Comparison of ENCODE assay signal across 7 cellular contexts in the genomic region with DNA sequence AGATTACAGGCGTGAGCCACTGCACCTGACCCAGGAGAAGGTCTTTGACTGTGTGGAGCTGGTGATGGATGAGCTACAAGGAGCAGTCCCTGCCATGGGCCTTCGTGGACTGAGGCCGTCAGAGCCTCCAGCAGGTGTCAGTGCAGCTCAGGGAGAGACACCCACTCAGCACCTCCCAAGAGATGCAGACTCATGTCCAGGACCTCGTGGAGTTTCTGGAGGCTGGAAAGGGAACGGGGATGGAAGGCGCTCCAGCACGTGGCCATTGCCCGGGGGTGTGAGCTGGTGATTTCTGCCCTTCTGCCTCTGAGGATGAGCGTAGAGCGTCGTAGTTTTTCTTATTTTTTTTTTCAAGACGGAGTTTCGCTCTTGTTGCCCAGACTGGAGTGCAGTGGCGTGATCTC. TPM values are rescaled to one million over a fixed set of nuclear protein-coding genes. Genes with fewer than 3 reads are reported as not detected.
DNase-seq lines count a peak whose midpoint lies in the region; ATAC-seq and TF ChIP-seq lines count a peak whose summit lies in the region.
"Had no signal": no experiment of that assay in that cellular context is flagged by ENCODE, and none has a peak within 500 bp of the region (broad histone marks: within the 10 kb centered on the region; RNA-seq: fewer than 3 reads in every experiment).

No MANE protein-coding gene starts in this region.

- H3K4me3 ChIP-seq in Panc1 (ENCODE audit: low read depth in 2 of 2, low read length in 2 of 2), result no peak overlapping the region
- H3K4me3 ChIP-seq in gastroesophageal sphincter, result no peak overlapping the region
- H3K4me3 ChIP-seq in vagina, result no peak overlapping the region

- in situ Hi-C loops in Panc1 (cut with HindIII; ENCODE audit: low pct_unique_long_range_greater_than_20kb, low sequenced_read_pairs), result no loop called here

- intact Hi-C loops in Panc1 (cut with micrococcal nuclease; ENCODE audit: unreplicated experiment) (no loop called here), vagina (cut with DNase I) (no loop called here)

- ATAC-seq in Panc1 (peak; percentile 98), gastroesophageal sphincter (peak; percentile 60), HG03045 (IDR thresholded peaks at IDR 0.05; ENCODE audit: unreplicated experiment) (no peak)

- no peaks in the 10 kb centered on the region for H3K27me3 ChIP-seq in Panc1 (ENCODE audit: control insufficient read depth, insufficient read depth, low read length)
- H3K27me3 ChIP-seq in gastroesophageal sphincter, result peaks cover 47% of the 10 kb centered on the region
- H3K27me3 ChIP-seq in vagina, result no peaks in the 10 kb centered on the region

- H3K9me3 ChIP-seq in Panc1 (ENCODE audit: control insufficient read depth, insufficient read depth, low read depth, low read length) (no peaks in the 10 kb centered on the region), gastroesophageal sphincter (no peaks in the 10 kb centered on the region), vagina (no peaks in the 10 kb centered on the region)

- H3K27ac ChIP-seq in Panc1 (ENCODE audit: low read length) (no peak overlapping the region), gastroesophageal sphincter (no peak overlapping the region), vagina (no peak overlapping the region)
- H3K27ac ChIP-seq: epithelial cell of prostate had no signal

- H3K4me1 ChIP-seq in Panc1 (ENCODE audit: control insufficient read depth, insufficient read depth, low read length) (no peaks in the 10 kb centered on the region), gastroesophageal sphincter (no peaks in the 10 kb centered on the region), vagina (no peaks in the 10 kb centered on the region)

- POLR2A ChIA-PET in Panc1 (lab: Charles Lee), result interaction anchor here (0.5 kb wide), 1 partner anchor 84 kb away, joined by 3 read pairs; no protein-coding TSS in a partner anchor

- 53% methylated on average over 7 of the region's 14 CpGs; no CpG with 5 or more reads in 1 of the 2 donors for WGBS in gastroesophageal sphincter (ENCODE audit: low coverage in 1 of 2), 2 donors

- no peak for TF ChIP-seq EP300 in gastroesophageal sphincter (IDR thresholded peaks at IDR 0.05)

- CTCF ChIA-PET in Panc1 (lab: Charles Lee), result interaction anchor here (0.6 to 1.2 kb wide), 4 partner anchors 9 to 58 kb away, joined by 3 to 7 read pairs (median 4); a partner anchor contains a TSS

- TF ChIP-seq POLR2A in gastroesophageal sphincter (IDR thresholded peaks at IDR 0.05), result no peak
- TF ChIP-seq POLR2A in vagina (IDR thresholded peaks at IDR 0.05), result no peak

- peak; percentile 79 for TF ChIP-seq CTCF in Panc1 (IDR thresholded peaks at IDR 0.05)
- TF ChIP-seq CTCF in gastroesophageal sphincter (IDR thresholded peaks at IDR 0.05), result peak in 3 of 4 experiments; percentile 10 to 55 (median 25)
- no peak for TF ChIP-seq CTCF in vagina (IDR thresholded peaks at IDR 0.05)

- BruUV-seq in Panc1 (replicated peaks; lab: Mats Ljungman, UMichigan), result no TSS peak

- DNase-seq in NCI-H1694 treated with DMSO at 0.1 percent for 48 hours (lab: John Stamatoyannopoulos, UW), result peak; percentile 13
- DNase-seq in NCI-H1694 (lab: John Stamatoyannopoulos, UW), result no peak
- DNase-seq in Panc1 (ENCODE audit: low read depth, low spot score), result no peak
- DNase-seq in vagina (ENCODE audit: extremely low spot score in 2 of 2), result no peak

- H3K36me3 ChIP-seq in Panc1 (ENCODE audit: control insufficient read depth, insufficient read depth, low read length) (no peaks in the 10 kb centered on the region), gastroesophageal sphincter (no peaks in the 10 kb centered on the region), vagina (no peaks in the 10 kb centered on the region)

RNA-seq across cellular contexts. Expression of a gene that starts 9.5 kb away (rescaled TPM):
- total RNA-seq in Panc1 (2021; ENCODE audit: unreplicated experiment), result 37.1 TPM
- 33.1 TPM for polyA plus RNA-seq in Panc1 (2012; ENCODE audit: insufficient read length)
- 1 to 10 TPM; 4.7 to 7.4 (median 6.9) TPM for total RNA-seq in gastroesophageal sphincter
- 13.0 TPM for total RNA-seq in vagina

RNA-seq across cellular contexts. Expression of a gene that starts 15.1 kb away (rescaled TPM):
- total RNA-seq in Panc1 (2021; ENCODE audit: unreplicated experiment) (16.9 TPM), gastroesophageal sphincter (10 to 100 TPM in 1 of 4 donors, 1 to 10 TPM in 3; 3.8 to 11.3 (median 4.3) TPM), vagina (29.5 TPM)
- polyA plus RNA-seq in Panc1 (2012; ENCODE audit: insufficient read length), result 20.6 TPM

RNA-seq across cellular contexts. Expression of a gene that starts 31.9 kb away (rescaled TPM):
- total RNA-seq in Panc1 (2021; ENCODE audit: unreplicated experiment) (62.4 TPM), gastroesophageal sphincter (10 to 100 TPM; 36.9 to 58.8 (median 45.2) TPM), vagina (44.0 TPM)
- 94.0 TPM for polyA plus RNA-seq in Panc1 (2012; ENCODE audit: insufficient read length)

RNA-seq across cellular contexts. Expression of a gene that starts 35.9 kb away (rescaled TPM):
- total RNA-seq in Panc1 (2021; ENCODE audit: unreplicated experiment), result 0.26 TPM
- polyA plus RNA-seq in Panc1 (2012; ENCODE audit: insufficient read length), result 0.28 TPM
- not detected for total RNA-seq in gastroesophageal sphincter
- total RNA-seq in vagina, result not detected

RNA-seq across cellular contexts. Expression of a gene that starts 45.9 kb away (rescaled TPM):
- 265 TPM for total RNA-seq in Panc1 (2021; ENCODE audit: unreplicated experiment)
- polyA plus RNA-seq in Panc1 (2012; ENCODE audit: insufficient read length), result 313 TPM
- total RNA-seq in gastroesophageal sphincter, result 100 to 1,000 TPM; 220 to 488 (median 265) TPM
- 312 TPM for total RNA-seq in vagina

Comparison
In these comparisons a context has a peak if more than half of its experiments do, and no peak if none do; other contexts are left out.
1. CTCF ChIP-seq: peak in Panc1 (single experiment) and gastroesophageal sphincter (3 of 4); none in vagina (0 of 3).